In the genomic region with DNA sequence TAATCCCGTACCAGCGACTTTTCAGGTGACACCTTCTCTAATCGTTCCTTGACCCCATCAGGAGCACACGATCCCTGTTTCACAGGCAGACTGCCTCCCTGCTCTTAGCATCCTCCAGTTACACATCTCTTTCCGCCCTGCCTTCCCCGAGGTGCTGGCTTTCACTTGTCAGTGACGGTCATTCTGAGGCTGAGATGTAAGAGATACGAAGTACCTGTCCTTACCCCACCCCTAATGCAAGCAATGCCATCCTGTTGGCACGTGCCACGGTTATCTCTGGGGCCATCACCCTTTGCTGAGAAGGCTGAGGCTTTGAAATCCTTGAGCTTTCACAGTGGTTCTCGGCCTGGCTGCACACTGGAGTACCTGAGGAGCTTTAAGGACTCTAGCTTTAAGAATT, we compare ENCODE assay signal across 23 cellular contexts. TPM values are rescaled to one million over a fixed set of nuclear protein-coding genes. Genes with fewer than 3 reads are reported as not detected.
"Had no signal": no experiment of that assay in that cellular context is flagged by ENCODE, and none has a peak within 500 bp of the region (broad histone marks: within the 10 kb centered on the region; RNA-seq: fewer than 3 reads in every experiment).

No MANE protein-coding gene starts in this region.

- H3K27me3 Mint-ChIP-seq: type B pancreatic cell had no signal

- H3K4me3 Mint-ChIP-seq: naive thymus-derived CD8-positive, alpha-beta T cell; stimulated activated memory B cell treated with anti-CD40 and anti-IgM and Interleukin-4, amounts not matched to agents 10 μg/mL and 1 μg/mL and 100 μg/mL, for 72 hours; type B pancreatic cell had no signal

- H3K27ac Mint-ChIP-seq: naive thymus-derived CD8-positive, alpha-beta T cell; stimulated activated memory B cell treated with anti-CD40 and anti-IgM and Interleukin-4, amounts not matched to agents 10 μg/mL and 1 μg/mL and 100 μg/mL, for 72 hours; type B pancreatic cell had no signal

- H3K36me3 ChIP-seq: heart left ventricle, pancreas, right lobe of liver, spleen, thyroid gland had no signal

- H3K4me1 Mint-ChIP-seq: naive thymus-derived CD8-positive, alpha-beta T cell; stimulated activated memory B cell treated with anti-CD40 and anti-IgM and Interleukin-4, amounts not matched to agents 10 μg/mL and 1 μg/mL and 100 μg/mL, for 72 hours had no signal

- ATAC-seq: heart left ventricle; left lobe of liver; mucosa of descending colon; naive thymus-derived CD8-positive, alpha-beta T cell; pancreas; psoas muscle; right lobe of liver; stimulated activated memory B cell treated with anti-CD40 and anti-IgM and Interleukin-4, amounts not matched to agents 10 μg/mL and 1 μg/mL and 100 μg/mL, for 72 hours had no signal

- H3K27me3 ChIP-seq: heart left ventricle, pancreas, right lobe of liver, thyroid gland had no signal

- H3K4me1 ChIP-seq: pancreas, right lobe of liver had no signal

- H3K27ac ChIP-seq: heart left ventricle, pancreas, psoas muscle, right lobe of liver, spleen, thyroid gland had no signal

- H3K4me3 ChIP-seq: heart left ventricle, mucosa of descending colon, pancreas, psoas muscle, right lobe of liver, spleen, thyroid gland had no signal

- DNase-seq: cerebellar nuclear complex; dermis blood vessel endothelial cell; effector CD4-positive, alpha-beta T cell; heart left ventricle; hippocampal formation; kidney glomerular epithelial cell; mammary epithelial cell; mucosa of descending colon; naive thymus-derived CD8-positive, alpha-beta T cell; occipital lobe; pancreas; psoas muscle; retina; spleen; stimulated activated CD4-positive, alpha-beta T cell treated with anti-CD3 and anti-CD28 coated beads, Interleukin-15, amount 100 ng/mL, for 24 hours; stimulated activated CD4-positive, alpha-beta T cell treated with anti-CD3 and anti-CD28 coated beads, Interleukin-1b, Interleukin-23, amount 100 ng/mL, for 48 hours; stimulated activated CD4-positive, alpha-beta T cell treated with anti-CD3 and anti-CD28 coated beads, Interleukin-4, amount 100 ng/mL, for 24 hours had no signal

- H3K9me3 Mint-ChIP-seq: type B pancreatic cell had no signal

- H3K9me3 ChIP-seq: mucosa of descending colon, pancreas, psoas muscle, right lobe of liver, thyroid gland had no signal

RNA-seq across cellular contexts. Expression of a gene that starts 24.4 kb away (rescaled TPM):
- total RNA-seq: dermis blood vessel endothelial cell, fibroblast of lung had no signal
- polyA plus RNA-seq: fibroblast of lung had no signal
